ENCODE assay signal across 22 cellular contexts in the genomic region with DNA sequence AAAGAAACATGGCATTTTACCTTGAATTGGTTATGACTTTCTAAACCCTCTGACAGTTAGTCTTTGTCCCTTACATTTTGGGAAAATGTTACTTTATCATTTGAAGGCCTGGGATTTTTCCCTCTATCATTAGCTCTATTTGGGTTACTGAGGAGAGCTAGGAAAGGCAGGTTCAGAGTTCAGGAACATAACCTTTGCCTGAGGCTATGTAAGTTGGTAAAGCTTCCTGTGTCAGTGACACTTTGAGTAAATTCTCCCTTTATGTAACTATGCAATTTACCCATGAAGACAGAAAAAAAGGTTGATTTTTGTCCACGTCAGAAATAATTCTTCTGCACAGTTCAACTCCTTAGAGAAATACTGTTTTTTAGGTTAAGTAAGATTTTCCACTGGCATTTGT.
"Had no signal": no experiment of that assay in that cellular context is flagged by ENCODE, and none has a peak within 500 bp of the region (broad histone marks: within the 10 kb centered on the region; RNA-seq: fewer than 3 reads in every experiment).

No MANE protein-coding gene starts in this region.

- H3K27ac ChIP-seq: coronary artery, dorsolateral prefrontal cortex, esophagus muscularis mucosa, gastrocnemius medialis, left lung, lower lobe of right lung had no signal

- ATAC-seq: gastrocnemius medialis, left colon, left lung, lower lobe of right lung, mucosa of descending colon had no signal

- H3K36me3 ChIP-seq: esophagus muscularis mucosa, gastrocnemius medialis, heart right ventricle, left lung, lower lobe of right lung had no signal

- H3K36me3 Mint-ChIP-seq: mesothelial cell of epicardium had no signal

- H3K4me1 Mint-ChIP-seq: mesothelial cell of epicardium had no signal

- H3K4me3 Mint-ChIP-seq: mesothelial cell of epicardium had no signal

- H3K27me3 ChIP-seq: esophagus muscularis mucosa, gastrocnemius medialis, left lung had no signal

- H3K27ac Mint-ChIP-seq: mesothelial cell of epicardium had no signal

- H3K9me3 ChIP-seq: esophagus muscularis mucosa, gastrocnemius medialis, heart right ventricle, left lung, lower lobe of right lung, mucosa of descending colon had no signal

- DNase-seq: dermis blood vessel endothelial cell; dorsolateral prefrontal cortex; effector CD4-positive, alpha-beta T cell; effector memory CD4-positive, alpha-beta T cell; foreskin melanocyte; gastrocnemius medialis; glutamatergic neuron; head of caudate nucleus; heart right ventricle; hippocampal formation; left colon; left lung; lower lobe of right lung; mesenchymal stem cell; mucosa of descending colon had no signal

- FAIRE-seq: colon, endothelial cell of umbilical vein, islet of Langerhans, keratinocyte had no signal

- H3K4me1 ChIP-seq: esophagus muscularis mucosa, heart right ventricle, left lung, lower lobe of right lung had no signal

- H3K4me3 ChIP-seq: coronary artery, dorsolateral prefrontal cortex, esophagus muscularis mucosa, gastrocnemius medialis, heart right ventricle, left lung, lower lobe of right lung, mucosa of descending colon had no signal
